Comparison of ENCODE assay signal across 4 cellular contexts in genomic region chr2:89821455-89821945, GRCh38.
TF ChIP-seq lines count a peak whose summit lies in the region.

No MANE protein-coding gene starts in this region.

TF ChIP-seq in HepG2, 621 proteins besides CTCF, POLR2A, EP300 and RAD21 (continues in another document):
- TF ChIP-seq ZNF460 (CRISPR knock-in tag; IDR thresholded peaks at IDR 0.05; ENCODE audit: borderline replicate concordance) (no peak), ZNF619 (CRISPR knock-in tag; IDR thresholded peaks at IDR 0.05) (no peak), PHF20 (CRISPR knock-in tag; IDR thresholded peaks at IDR 0.05) (no peak), TAF15 (IDR thresholded peaks at IDR 0.05; ENCODE audit: low read depth, low read length, poor library complexity, severe bottlenecking) (no peak), RBAK (CRISPR knock-in tag; IDR thresholded peaks at IDR 0.05) (no peak), PHB2 (IDR thresholded peaks at IDR 0.05; ENCODE audit: partially characterized antibody) (peak; percentile 24), ARID5B (CRISPR knock-in tag; IDR thresholded peaks at IDR 0.05) (no peak), ZNF414 (CRISPR knock-in tag; IDR thresholded peaks at IDR 0.05) (no peak), SETDB1 (CRISPR knock-in tag; IDR thresholded peaks at IDR 0.05; ENCODE audit: borderline replicate concordance) (no peak), FOXK2 (IDR thresholded peaks at IDR 0.05) (no peak), ZNF83 (CRISPR knock-in tag; IDR thresholded peaks at IDR 0.05; ENCODE audit: borderline replicate concordance) (no peak), IKZF1 (IDR thresholded peaks at IDR 0.05) (0 out of 2 replicates have a peak, but pooled peaks have one; percentile 51), KAT2B (IDR thresholded peaks at IDR 0.05; ENCODE audit: borderline replicate concordance, low read depth, low read length) (no peak)

TF ChIP-seq in IMR-90, 13 proteins besides CTCF, POLR2A, EP300 and RAD21:
- TF ChIP-seq RCOR1 (IDR thresholded peaks at IDR 0.05; ENCODE audit: insufficient replicate concordance, low read length) (no peak), MAZ (IDR thresholded peaks at IDR 0.05; ENCODE audit: borderline replicate concordance, low read depth, low read length) (no peak), RFX5 (IDR thresholded peaks at IDR 0.05; ENCODE audit: low read depth, low read length) (no peak)

TF ChIP-seq in K562, 482 proteins besides CTCF, POLR2A, EP300 and RAD21:
- TF ChIP-seq MLX (CRISPR knock-in tag; conservative IDR thresholded peaks at IDR 0.05) = no peak
- no peak for TF ChIP-seq SIRT6 (IDR thresholded peaks at IDR 0.05; ENCODE audit: low read depth, low read length)
- TF ChIP-seq RNF2 (IDR thresholded peaks at IDR 0.05) = no peak
- no peak for TF ChIP-seq KDM1A (IDR thresholded peaks at IDR 0.05)
- no peak for TF ChIP-seq BCOR (IDR thresholded peaks at IDR 0.05)
- no peak for TF ChIP-seq ZNF589 (CRISPR knock-in tag; IDR thresholded peaks at IDR 0.05; ENCODE audit: low read depth)
- peak; percentile 96 for TF ChIP-seq TSC22D4 (tag; IDR thresholded peaks at IDR 0.05)
- no peak for TF ChIP-seq MIER1 (IDR thresholded peaks at IDR 0.05; ENCODE audit: low read depth)
- no peak for TF ChIP-seq NR2C1 (IDR thresholded peaks at IDR 0.05)
- TF ChIP-seq NR2C1 (tag; IDR thresholded peaks at IDR 0.05) = no peak
- TF ChIP-seq TAF9B (IDR thresholded peaks at IDR 0.05; ENCODE audit: partially characterized antibody) = peak; percentile 28
- TF ChIP-seq ELK3 (CRISPR knock-in tag; IDR thresholded peaks at IDR 0.05) = no peak

TF ChIP-seq in liver, 16 proteins besides CTCF, POLR2A, EP300 and RAD21:
- TF ChIP-seq ATF3 (IDR thresholded peaks at IDR 0.05) = no peak
- no peak for TF ChIP-seq TAF1 (conservative IDR thresholded peaks at IDR 0.05)
- TF ChIP-seq FOXA1 (IDR thresholded peaks at IDR 0.05) = no peak
